Comparison of ENCODE assay signal across 11 cellular contexts in genomic region chr16:13307255-13307654, GRCh38.
A peak's percentile ranks its signal among the peaks of the same experiment; 100 is the strongest.
DNase-seq lines count a peak whose midpoint lies in the region; TF ChIP-seq lines count a peak whose summit lies in the region.
"Had no signal": no experiment of that assay in that cellular context is flagged by ENCODE, and none has a peak within 500 bp of the region (broad histone marks: within the 10 kb centered on the region; RNA-seq: fewer than 3 reads in every experiment).

No MANE protein-coding gene starts in this region.

- DNase-seq in CMK (ENCODE audit: low read depth) (peak; percentile 4), amniotic epithelial cell (ENCODE audit: low read depth) (peak; percentile 19), kidney tubule cell (ENCODE audit: low spot score) (peak; percentile 100), GM13977 (ENCODE audit: low spot score) (no peak), NOMO-1 (lab: John Stamatoyannopoulos, UW; ENCODE audit: unreplicated experiment in 2 of 2) (no peak), mesothelial cell of epicardium (ENCODE audit: low spot score in 2 of 2, unreplicated experiment in 2 of 2) (no peak)
- DNase-seq in stimulated activated CD4-positive, alpha-beta T cell treated with anti-CD3 and anti-CD28 coated beads, Interleukin-4, amount 100 ng/mL, for 24 hours: no peak
- DNase-seq: activated naive CD4-positive, alpha-beta T cell treated with anti-CD3 and anti-CD28 coated beads, Interleukin-2, amount 50 U/mL, for 16 hours; naive thymus-derived CD4-positive, alpha-beta T cell; right cardiac atrium had no signal

- no peaks in the 10 kb centered on the region for H3K36me3 Mint-ChIP-seq in mesothelial cell of epicardium
- H3K36me3 Mint-ChIP-seq: naive thymus-derived CD4-positive, alpha-beta T cell had no signal

- H3K9me3 Mint-ChIP-seq in mesothelial cell of epicardium: no peaks in the 10 kb centered on the region

- TF ChIP-seq CTCF in GM13977 (IDR thresholded peaks at IDR 0.05; ENCODE audit: extremely low read depth, insufficient read depth, missing control alignments) (no peak), mesothelial cell of epicardium (IDR thresholded peaks at IDR 0.05; ENCODE audit: unreplicated experiment) (no peak)

- H3K9me3 ChIP-seq in KOPT-K1 (ENCODE audit: insufficient read depth, low read length, poor library complexity, severe bottlenecking): peaks cover 9% of the 10 kb centered on the region

- no peaks in the 10 kb centered on the region for H3K36me3 ChIP-seq in KOPT-K1 (ENCODE audit: insufficient read depth, low read length)

- peak overlapping the region; percentile 27 for H3K27ac ChIP-seq in KOPT-K1 (ENCODE audit: low read depth, low read length, poor library complexity, severe bottlenecking)

- H3K27me3 Mint-ChIP-seq in mesothelial cell of epicardium (ENCODE audit: low read depth): peaks cover 4% of the 10 kb centered on the region

- H3K4me3 Mint-ChIP-seq in mesothelial cell of epicardium: no peak overlapping the region
- H3K4me3 Mint-ChIP-seq: naive thymus-derived CD4-positive, alpha-beta T cell had no signal

- no peaks in the 10 kb centered on the region for H3K4me1 Mint-ChIP-seq in mesothelial cell of epicardium

- in situ Hi-C loops in GM13977 (cut with MboI; ENCODE audit: low pct_unique_long_range_greater_than_20kb, low sequenced_read_pairs, unreplicated experiment): no loop called here

- no peak overlapping the region for H3K27ac Mint-ChIP-seq in mesothelial cell of epicardium
- H3K27ac Mint-ChIP-seq: naive thymus-derived CD4-positive, alpha-beta T cell had no signal

Comparison
In these comparisons a context has a peak if more than half of its experiments do, and no peak if none do; other contexts are left out.
1. DNase-seq: peak in CMK (single experiment), amniotic epithelial cell (single experiment) and kidney tubule cell (single experiment); none in stimulated activated CD4-positive, alpha-beta T cell treated with anti-CD3 and anti-CD28 coated beads, Interleukin-4, amount 100 ng/mL, for 24 hours (single experiment), GM13977 (single experiment), NOMO-1 (0 of 2) and mesothelial cell of epicardium (0 of 2).